In genomic region chr14:23375527-23376251, GRCh38 we compare ENCODE assay signal across 2 cellular contexts.
TF ChIP-seq lines count a peak whose summit lies in the region.

No MANE protein-coding gene starts in this region.

TF ChIP-seq in GM23338, 12 proteins besides CTCF, POLR2A, EP300 and RAD21:
- TF ChIP-seq NANOG (IDR thresholded peaks at IDR 0.05; ENCODE audit: borderline replicate concordance), result no peak
- no peak for TF ChIP-seq EZH2 (IDR thresholded peaks at IDR 0.05; ENCODE audit: low read depth, unreplicated experiment)
- no peak for TF ChIP-seq ZNF114 (CRISPR knock-in tag; IDR thresholded peaks at IDR 0.05)

TF ChIP-seq in H1, 55 proteins besides CTCF, POLR2A, EP300 and RAD21:
- TF ChIP-seq HDAC2 (IDR thresholded peaks at IDR 0.05; ENCODE audit: borderline replicate concordance in 1 of 2, low read depth in 2 of 2, low read length in 2 of 2), result no peak
- TF ChIP-seq RXRA (IDR thresholded peaks at IDR 0.05; ENCODE audit: insufficient read depth, low read depth, low read length), result no peak
- no peak for TF ChIP-seq SIRT6 (IDR thresholded peaks at IDR 0.05; ENCODE audit: low read length)
